ENCODE assay signal across 22 cellular contexts in the genomic region with DNA sequence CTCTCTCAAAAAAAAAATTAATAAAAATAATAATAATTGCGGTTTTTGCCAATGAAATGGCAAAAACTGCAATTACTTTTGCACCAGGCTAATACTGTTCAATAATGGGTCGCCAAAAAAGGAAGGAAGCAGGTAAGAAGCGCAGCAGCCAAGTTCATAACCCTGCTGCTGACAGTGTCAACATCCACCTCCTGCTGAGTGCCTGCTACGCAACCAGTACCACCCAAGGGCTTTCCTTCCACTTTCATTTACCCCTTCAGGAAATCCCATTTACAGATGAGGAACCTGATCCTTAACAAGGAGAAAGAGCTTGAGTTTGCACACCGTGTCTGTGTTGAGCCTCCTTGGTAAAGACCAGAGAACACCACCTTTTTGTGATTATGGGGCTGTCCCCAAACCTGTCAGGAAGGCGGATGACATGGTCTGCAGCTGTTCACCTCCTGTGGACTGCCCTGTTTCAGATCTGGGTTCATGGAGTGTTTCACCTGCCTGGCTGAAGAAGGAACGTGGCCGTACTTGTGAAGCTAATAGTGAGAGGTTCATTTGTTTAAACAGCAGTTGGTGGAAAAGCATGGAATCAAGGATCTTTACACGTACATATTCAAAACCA.
A peak's percentile ranks its signal among the peaks of the same experiment; 100 is the strongest.
DNase-seq lines count a peak whose midpoint lies in the region; ATAC-seq and TF ChIP-seq lines count a peak whose summit lies in the region.
"Had no signal": no experiment of that assay in that cellular context is flagged by ENCODE, and none has a peak within 500 bp of the region (broad histone marks: within the 10 kb centered on the region; RNA-seq: fewer than 3 reads in every experiment).

No MANE protein-coding gene starts in this region.

- no TSS peak for BruUV-seq in Panc1 (replicated peaks; lab: Mats Ljungman, UMichigan)

- intact Hi-C loops in natural killer cell (cut with micrococcal nuclease) (no loop called here), Panc1 (cut with micrococcal nuclease; ENCODE audit: unreplicated experiment) (loop anchor here (10.0 kb wide), 1 partner anchor 120 kb away; no protein-coding TSS in a partner anchor), prostate gland (cut with DNase I) (no loop called here)
- intact Hi-C loops in activated CD4-positive, alpha-beta T cell treated with anti-CD3 and anti-CD28 coated beads, Interleukin-2, amount 10 ng/mL, durations not matched to agents 24 days and 14 days (cut with micrococcal nuclease): no loop called here

- H3K27ac Mint-ChIP-seq in natural killer cell treated with Interleukin-12 subunit alpha and Interleukin-12 subunit beta and Interleukin-15 and Interleukin-18, amount 100 ng/mL, for 72 hours: no peak overlapping the region
- H3K27ac Mint-ChIP-seq in natural killer cell: no peak overlapping the region
- no peak overlapping the region for H3K27ac Mint-ChIP-seq in activated CD4-positive, alpha-beta T cell treated with anti-CD3 and anti-CD28 coated beads, Interleukin-2, amount 10 ng/mL, durations not matched to agents 24 days and 14 days
- H3K27ac Mint-ChIP-seq: endodermal cell, T-helper 17 cell had no signal

- DNase-seq in natural killer cell treated with Interleukin-12 subunit alpha and Interleukin-12 subunit beta and Interleukin-15 and Interleukin-18, amount 100 ng/mL, for 72 hours (ENCODE audit: low spot score): peak; percentile 23
- DNase-seq in natural killer cell (no peak), NCI-H146 treated with DMSO at 0.1 percent for 48 hours (lab: John Stamatoyannopoulos, UW; ENCODE audit: unreplicated experiment) (peak; percentile 91), Panc1 (ENCODE audit: low read depth, low spot score) (no peak), prostate gland (ENCODE audit: low spot score) (no peak)
- DNase-seq in activated CD4-positive, alpha-beta T cell treated with anti-CD3 and anti-CD28 coated beads, Interleukin-2, amount 10 ng/mL, durations not matched to agents 24 days and 14 days: no peak
- DNase-seq: activated CD4-positive, CD25-positive, alpha-beta regulatory T cell; activated gamma-delta T cell; amygdala; endodermal cell; GM23248; heart left ventricle; naive thymus-derived CD8-positive, alpha-beta T cell; NCI-H1436; SHP77; spleen; T-helper 17 cell; testis had no signal

- H3K27me3 Mint-ChIP-seq in natural killer cell treated with Interleukin-12 subunit alpha and Interleukin-12 subunit beta and Interleukin-15 and Interleukin-18, amount 100 ng/mL, for 72 hours: no peaks in the 10 kb centered on the region
- H3K27me3 Mint-ChIP-seq in natural killer cell (ENCODE audit: low read depth in 2 of 2): no peaks in the 10 kb centered on the region
- no peaks in the 10 kb centered on the region for H3K27me3 Mint-ChIP-seq in activated CD4-positive, alpha-beta T cell treated with anti-CD3 and anti-CD28 coated beads, Interleukin-2, amount 10 ng/mL, durations not matched to agents 24 days and 14 days
- H3K27me3 Mint-ChIP-seq: central memory CD8-positive, alpha-beta T cell; naive thymus-derived CD8-positive, alpha-beta T cell; T-helper 17 cell had no signal

- no peak for ATAC-seq in natural killer cell treated with Interleukin-12 subunit alpha and Interleukin-12 subunit beta and Interleukin-15 and Interleukin-18, amount 100 ng/mL, for 72 hours
- ATAC-seq in natural killer cell (no peak), Panc1 (no peak), HG03196 (IDR thresholded peaks at IDR 0.05; ENCODE audit: unreplicated experiment) (no peak), HG02981 (IDR thresholded peaks at IDR 0.05; ENCODE audit: unreplicated experiment) (no peak)
- ATAC-seq: K562; naive thymus-derived CD8-positive, alpha-beta T cell; T-helper 17 cell had no signal

- in situ Hi-C loops in Panc1 (cut with HindIII; ENCODE audit: low pct_unique_long_range_greater_than_20kb, low sequenced_read_pairs): no loop called here

- WGBS in prostate gland: 86% methylated on average over 9 of the region's 9 CpGs

- TF ChIP-seq CTCF in natural killer cell (IDR thresholded peaks at IDR 0.05) (no peak), Panc1 (IDR thresholded peaks at IDR 0.05) (no peak), prostate gland (IDR thresholded peaks at IDR 0.05) (no peak)

- H3K4me3 Mint-ChIP-seq in natural killer cell treated with Interleukin-12 subunit alpha and Interleukin-12 subunit beta and Interleukin-15 and Interleukin-18, amount 100 ng/mL, for 72 hours: no peak overlapping the region
- no peak overlapping the region for H3K4me3 Mint-ChIP-seq in natural killer cell
- H3K4me3 Mint-ChIP-seq in activated CD4-positive, alpha-beta T cell treated with anti-CD3 and anti-CD28 coated beads, Interleukin-2, amount 10 ng/mL, durations not matched to agents 24 days and 14 days: no peak overlapping the region
- H3K4me3 Mint-ChIP-seq: central memory CD8-positive, alpha-beta T cell; endodermal cell; naive thymus-derived CD8-positive, alpha-beta T cell; T-helper 17 cell had no signal

- H3K36me3 ChIP-seq in Panc1 (ENCODE audit: control insufficient read depth, insufficient read depth, low read length): no peaks in the 10 kb centered on the region
- no peaks in the 10 kb centered on the region for H3K36me3 ChIP-seq in prostate gland
- H3K36me3 ChIP-seq: heart left ventricle had no signal

- H3K4me1 ChIP-seq in Panc1 (ENCODE audit: control insufficient read depth, insufficient read depth, low read length) (peaks cover 47% of the 10 kb centered on the region), prostate gland (replicated peaks) (no peaks in the 10 kb centered on the region)
- H3K4me1 ChIP-seq: testis had no signal

- H3K4me3 ChIP-seq in Panc1 (ENCODE audit: low read depth in 2 of 2, low read length in 2 of 2) (no peak overlapping the region), prostate gland (no peak overlapping the region)
- H3K4me3 ChIP-seq: GM23248, heart left ventricle, K562, testis had no signal

- peaks cover 11 to 20% of the 10 kb centered on the region in 2 donors for H3K4me1 Mint-ChIP-seq in natural killer cell treated with Interleukin-12 subunit alpha and Interleukin-12 subunit beta and Interleukin-15 and Interleukin-18, amount 100 ng/mL, for 72 hours (ENCODE audit: low read depth in 2 of 2)
- peaks cover 10 to 18% of the 10 kb centered on the region in 2 donors for H3K4me1 Mint-ChIP-seq in natural killer cell
- H3K4me1 Mint-ChIP-seq in activated CD4-positive, alpha-beta T cell treated with anti-CD3 and anti-CD28 coated beads, Interleukin-2, amount 10 ng/mL, durations not matched to agents 24 days and 14 days: peaks cover 51% of the 10 kb centered on the region

- H3K9me3 ChIP-seq in Panc1 (ENCODE audit: control insufficient read depth, insufficient read depth, low read depth, low read length) (peaks cover 14% of the 10 kb centered on the region; the same call in 1 of the 2 replicates), prostate gland (no peaks in the 10 kb centered on the region)
- H3K9me3 ChIP-seq: testis had no signal

- H3K27ac ChIP-seq in Panc1 (ENCODE audit: low read length): peak overlapping the region; percentile 88
- no peak overlapping the region for H3K27ac ChIP-seq in prostate gland
- H3K27ac ChIP-seq: GM23248, heart left ventricle, testis had no signal

- H3K36me3 Mint-ChIP-seq in natural killer cell treated with Interleukin-12 subunit alpha and Interleukin-12 subunit beta and Interleukin-15 and Interleukin-18, amount 100 ng/mL, for 72 hours: no peaks in the 10 kb centered on the region
- no peaks in the 10 kb centered on the region for H3K36me3 Mint-ChIP-seq in natural killer cell
- H3K36me3 Mint-ChIP-seq in activated CD4-positive, alpha-beta T cell treated with anti-CD3 and anti-CD28 coated beads, Interleukin-2, amount 10 ng/mL, durations not matched to agents 24 days and 14 days (ENCODE audit: low read depth): peaks cover 34% of the 10 kb centered on the region

- POLR2A ChIA-PET in Panc1 (lab: Charles Lee): interaction anchor here (0.5 kb wide), 1 partner anchor 9 kb away, joined by 3 read pairs; no protein-coding TSS in a partner anchor

- no peaks in the 10 kb centered on the region for H3K27me3 ChIP-seq in Panc1 (ENCODE audit: control insufficient read depth, insufficient read depth, low read length)
- no peaks in the 10 kb centered on the region for H3K27me3 ChIP-seq in prostate gland (replicated peaks; ENCODE audit: insufficient read depth)
- H3K27me3 ChIP-seq: heart left ventricle, spleen, testis had no signal

- TF ChIP-seq POLR2A in prostate gland (IDR thresholded peaks at IDR 0.05): no peak

- no peaks in the 10 kb centered on the region for H3K9me3 Mint-ChIP-seq in natural killer cell treated with Interleukin-12 subunit alpha and Interleukin-12 subunit beta and Interleukin-15 and Interleukin-18, amount 100 ng/mL, for 72 hours
- H3K9me3 Mint-ChIP-seq in natural killer cell: peaks cover 0 to 3% of the 10 kb centered on the region in 2 donors
- peaks cover 14% of the 10 kb centered on the region for H3K9me3 Mint-ChIP-seq in activated CD4-positive, alpha-beta T cell treated with anti-CD3 and anti-CD28 coated beads, Interleukin-2, amount 10 ng/mL, durations not matched to agents 24 days and 14 days

- CTCF ChIA-PET in Panc1 (lab: Charles Lee): interaction anchor here (0.5 to 0.8 kb wide), 3 partner anchors 13 to 595 kb away, joined by 3 to 6 read pairs (median 3); no protein-coding TSS in a partner anchor

Comparison
In these comparisons a context has a peak if more than half of its experiments do, and no peak if none do; other contexts are left out.
1. DNase-seq: peak in natural killer cell treated with Interleukin-12 subunit alpha and Interleukin-12 subunit beta and Interleukin-15 and Interleukin-18, amount 100 ng/mL, for 72 hours (single experiment) and NCI-H146 treated with DMSO at 0.1 percent for 48 hours (single experiment); none in natural killer cell (single experiment), Panc1 (single experiment), activated CD4-positive, alpha-beta T cell treated with anti-CD3 and anti-CD28 coated beads, Interleukin-2, amount 10 ng/mL, durations not matched to agents 24 days and 14 days (single experiment) and prostate gland (single experiment).